1 cellular context compared by ENCODE assay signal in genomic region chr19:33947565-33947964, GRCh38.
TF ChIP-seq lines count a peak whose summit lies in the region.

No MANE protein-coding gene starts in this region.

TF ChIP-seq in K562, 482 proteins besides CTCF, POLR2A, EP300 and RAD21 (continued from another document):
- peak; percentile 9 for TF ChIP-seq CTCFL (IDR thresholded peaks at IDR 0.05; ENCODE audit: borderline replicate concordance, insufficient read depth, low read depth, low read length, poor library complexity, severe bottlenecking)
- TF ChIP-seq MBD2 (IDR thresholded peaks at IDR 0.05; ENCODE audit: borderline replicate concordance, low read depth) = no peak
- TF ChIP-seq, protein P1, sequence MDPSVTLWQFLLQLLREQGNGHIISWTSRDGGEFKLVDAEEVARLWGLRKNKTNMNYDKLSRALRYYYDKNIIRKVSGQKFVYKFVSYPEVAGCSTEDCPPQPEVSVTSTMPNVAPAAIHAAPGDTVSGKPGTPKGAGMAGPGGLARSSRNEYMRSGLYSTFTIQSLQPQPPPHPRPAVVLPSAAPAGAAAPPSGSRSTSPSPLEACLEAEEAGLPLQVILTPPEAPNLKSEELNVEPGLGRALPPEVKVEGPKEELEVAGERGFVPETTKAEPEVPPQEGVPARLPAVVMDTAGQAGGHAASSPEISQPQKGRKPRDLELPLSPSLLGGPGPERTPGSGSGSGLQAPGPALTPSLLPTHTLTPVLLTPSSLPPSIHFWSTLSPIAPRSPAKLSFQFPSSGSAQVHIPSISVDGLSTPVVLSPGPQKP (CRISPR knock-in tag; IDR thresholded peaks at IDR 0.05) = no peak
